Comparison of ENCODE assay signal across 27 cellular contexts in the genomic region with DNA sequence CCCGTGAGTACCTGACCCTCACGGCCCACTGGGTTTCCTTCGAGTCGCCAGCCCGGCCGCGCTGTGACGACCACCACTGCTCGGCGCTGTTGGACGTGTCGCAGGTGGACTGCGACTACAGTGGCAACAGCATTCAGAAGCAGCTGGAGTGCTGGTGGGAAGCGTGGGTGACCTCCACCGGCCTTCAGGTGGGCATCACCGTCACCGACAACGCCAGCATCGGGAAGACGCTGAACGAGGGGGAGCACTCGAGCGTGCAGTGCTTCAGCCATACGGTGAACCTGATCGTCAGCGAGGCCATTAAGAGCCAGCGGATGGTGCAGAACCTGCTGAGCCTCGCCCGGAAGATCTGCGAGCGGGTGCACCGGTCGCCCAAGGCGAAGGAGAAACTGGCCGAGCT.
"Had no signal": no experiment of that assay in that cellular context is flagged by ENCODE, and none has a peak within 500 bp of the region (broad histone marks: within the 10 kb centered on the region; RNA-seq: fewer than 3 reads in every experiment).

No MANE protein-coding gene starts in this region.

- H3K4me3 ChIP-seq: adrenal gland, body of pancreas, colonic mucosa, esophagus squamous epithelium, gastroesophageal sphincter had no signal

- H3K27me3 ChIP-seq: adrenal gland, body of pancreas, colonic mucosa, esophagus squamous epithelium, gastroesophageal sphincter had no signal

- H3K27ac ChIP-seq: adrenal gland, body of pancreas, colonic mucosa, epithelial cell of prostate, esophagus squamous epithelium, gastroesophageal sphincter had no signal

- H3K27me3 Mint-ChIP-seq: activated CD4-positive, alpha-beta T cell treated with anti-CD3 and anti-CD28 coated beads for 36 hours; activated CD4-positive, alpha-beta T cell treated with anti-CD3 and anti-CD28 coated beads, Interleukin-2, amount 10 ng/mL, durations not matched to agents 24 days and 14 days; activated CD8-positive, alpha-beta T cell treated with anti-CD3 and anti-CD28 coated beads for 36 hours; activated naive CD4-positive, alpha-beta T cell treated with anti-CD3 and anti-CD28 coated beads, Interleukin-2, amount 50 U/mL, for 24 hours; activated naive CD8-positive, alpha-beta T cell treated with anti-CD3 and anti-CD28 coated beads for 36 hours; activated naive CD8-positive, alpha-beta T cell treated with anti-CD3 and anti-CD28 coated beads, Interleukin-2, amount 50 U/mL, for 24 hours had no signal

- H3K9me3 Mint-ChIP-seq: activated CD4-positive, alpha-beta T cell treated with anti-CD3 and anti-CD28 coated beads, Interleukin-2, amount 10 ng/mL, durations not matched to agents 24 days and 14 days; activated CD8-positive, alpha-beta T cell treated with anti-CD3 and anti-CD28 coated beads for 36 hours; activated naive CD4-positive, alpha-beta T cell treated with anti-CD3 and anti-CD28 coated beads for 36 hours; activated naive CD4-positive, alpha-beta T cell treated with anti-CD3 and anti-CD28 coated beads, Interleukin-2, amount 50 U/mL, for 24 hours; activated naive CD8-positive, alpha-beta T cell treated with anti-CD3 and anti-CD28 coated beads for 36 hours; activated naive CD8-positive, alpha-beta T cell treated with anti-CD3 and anti-CD28 coated beads, Interleukin-2, amount 50 U/mL, for 24 hours; activated T-cell treated with anti-CD3 and anti-CD28 coated beads, Interleukin-2, amount 50 U/mL, for 4 hours; activated T-helper 1 cell treated with anti-CD3 and anti-CD28 coated beads, Interleukin-12 subunit alpha, Interleukin-12 subunit beta, Interleukin-2, Interleukin-4 antibody, amounts not matched to agents 30 ng/mL and 10 ng/mL and 1 ng/mL, durations not matched to agents 14 hours and 24 hours and 36 hours; activated T-helper 2 cell treated with anti-CD3 and anti-CD28 coated beads, Interferon-gamma antibody, Interleukin-2, Interleukin-4, amounts not matched to agents 10 μg/mL and 5 μg/mL and 100 μg/mL, durations not matched to agents 14 hours and 24 hours and 36 hours had no signal

- H3K36me3 ChIP-seq: colonic mucosa had no signal

- H3K9me3 ChIP-seq: adrenal gland, body of pancreas, colonic mucosa, gastroesophageal sphincter had no signal

- ATAC-seq: activated CD4-positive, alpha-beta T cell treated with anti-CD3 and anti-CD28 coated beads for 36 hours; activated CD8-positive, alpha-beta T cell treated with anti-CD3 and anti-CD28 coated beads for 36 hours; activated naive CD8-positive, alpha-beta T cell treated with anti-CD3 and anti-CD28 coated beads, Interleukin-2, amount 50 U/mL, for 24 hours; activated T-cell treated with anti-CD3 and anti-CD28 coated beads, Interleukin-2, amount 50 U/mL, for 4 hours; body of pancreas; gastroesophageal sphincter had no signal

- H3K27ac Mint-ChIP-seq: activated CD4-positive, alpha-beta T cell treated with anti-CD3 and anti-CD28 coated beads for 36 hours; activated CD4-positive, alpha-beta T cell treated with anti-CD3 and anti-CD28 coated beads, Interleukin-2, amount 10 ng/mL, durations not matched to agents 24 days and 14 days; activated CD8-positive, alpha-beta T cell treated with anti-CD3 and anti-CD28 coated beads for 36 hours; activated naive CD4-positive, alpha-beta T cell treated with anti-CD3 and anti-CD28 coated beads for 36 hours; activated naive CD4-positive, alpha-beta T cell treated with anti-CD3 and anti-CD28 coated beads, Interleukin-2, amount 50 U/mL, for 24 hours; activated naive CD8-positive, alpha-beta T cell treated with anti-CD3 and anti-CD28 coated beads for 36 hours; activated naive CD8-positive, alpha-beta T cell treated with anti-CD3 and anti-CD28 coated beads, Interleukin-2, amount 50 U/mL, for 24 hours; activated T-helper 1 cell treated with anti-CD3 and anti-CD28 coated beads, Interleukin-12 subunit alpha, Interleukin-12 subunit beta, Interleukin-2, Interleukin-4 antibody, amounts not matched to agents 30 ng/mL and 10 ng/mL and 1 ng/mL, durations not matched to agents 14 hours and 24 hours and 36 hours; activated T-helper 2 cell treated with anti-CD3 and anti-CD28 coated beads, Interferon-gamma antibody, Interleukin-2, Interleukin-4, amounts not matched to agents 10 μg/mL and 5 μg/mL and 100 μg/mL, durations not matched to agents 14 hours and 24 hours and 36 hours had no signal

- H3K4me3 Mint-ChIP-seq: activated CD4-positive, alpha-beta T cell treated with anti-CD3 and anti-CD28 coated beads for 36 hours; activated CD4-positive, alpha-beta T cell treated with anti-CD3 and anti-CD28 coated beads, Interleukin-2, amount 10 ng/mL, durations not matched to agents 24 days and 14 days; activated CD8-positive, alpha-beta T cell treated with anti-CD3 and anti-CD28 coated beads for 36 hours; activated naive CD4-positive, alpha-beta T cell treated with anti-CD3 and anti-CD28 coated beads for 36 hours; activated naive CD4-positive, alpha-beta T cell treated with anti-CD3 and anti-CD28 coated beads, Interleukin-2, amount 50 U/mL, for 24 hours; activated naive CD8-positive, alpha-beta T cell treated with anti-CD3 and anti-CD28 coated beads for 36 hours; activated naive CD8-positive, alpha-beta T cell treated with anti-CD3 and anti-CD28 coated beads, Interleukin-2, amount 50 U/mL, for 24 hours; activated T-cell treated with anti-CD3 and anti-CD28 coated beads, Interleukin-2, amount 50 U/mL, for 4 hours; activated T-helper 1 cell treated with anti-CD3 and anti-CD28 coated beads, Interleukin-12 subunit alpha, Interleukin-12 subunit beta, Interleukin-2, Interleukin-4 antibody, amounts not matched to agents 30 ng/mL and 10 ng/mL and 1 ng/mL, durations not matched to agents 14 hours and 24 hours and 36 hours had no signal

- H3K4me1 ChIP-seq: adrenal gland, body of pancreas, colonic mucosa, esophagus squamous epithelium, gastroesophageal sphincter had no signal

- DNase-seq: activated CD4-positive, alpha-beta T cell treated with anti-CD3 and anti-CD28 coated beads for 36 hours; activated CD4-positive, alpha-beta T cell treated with anti-CD3 and anti-CD28 coated beads, Interleukin-2, amount 10 ng/mL, durations not matched to agents 24 days and 14 days; activated CD4-positive, CD25-positive, alpha-beta regulatory T cell; activated CD4-positive, CD25-positive, alpha-beta regulatory T cell treated with anti-CD3 and anti-CD28 coated beads, Interleukin-2, amount 50 U/mL, for 72 hours; activated CD8-positive, alpha-beta memory T cell treated with anti-CD3 and anti-CD28 coated beads for 24 hours; activated CD8-positive, alpha-beta T cell treated with anti-CD3 and anti-CD28 coated beads for 36 hours; activated gamma-delta T cell treated with Interleukin-2 at 50 U/mL for 16 hours; activated naive CD4-positive, alpha-beta T cell treated with anti-CD3 and anti-CD28 coated beads for 36 hours; activated naive CD8-positive, alpha-beta T cell treated with anti-CD3 and anti-CD28 coated beads for 36 hours; activated naive CD8-positive, alpha-beta T cell treated with anti-CD3 and anti-CD28 coated beads, Interleukin-2, amount 50 U/mL, for 24 hours; activated T-cell treated with anti-CD3 and anti-CD28 coated beads, Interleukin-2, amount 50 U/mL, for 4 hours; adrenal gland; amygdala; aorta; body of pancreas; central memory CD4-positive, alpha-beta T cell; cerebellar nuclear complex; colonic mucosa; effector CD8-positive, alpha-beta T cell; esophagus squamous epithelium; foreskin melanocyte; T-helper 2 cell had no signal
